Comparison of ENCODE assay signal across 1 cellular context in genomic region chr14:21071225-21072041, GRCh38.
A peak's percentile ranks its signal among the peaks of the same experiment; 100 is the strongest.
TF ChIP-seq lines count a peak whose summit lies in the region.

No MANE protein-coding gene starts in this region.

TF ChIP-seq in HepG2, 621 proteins besides CTCF, POLR2A, EP300 and RAD21 (continued from another document and continues in another):
- TF ChIP-seq ZSCAN5A (CRISPR knock-in tag; IDR thresholded peaks at IDR 0.05; ENCODE audit: borderline replicate concordance) (no peak), ZNF101 (CRISPR knock-in tag; IDR thresholded peaks at IDR 0.05; ENCODE audit: borderline replicate concordance, low read depth) (no peak), ZMYM4 (CRISPR knock-in tag; IDR thresholded peaks at IDR 0.05) (0 out of 2 replicates have a peak, but pooled peaks have one; percentile 40), CSRNP2 (CRISPR knock-in tag; conservative IDR thresholded peaks at IDR 0.05; ENCODE audit: low read depth) (no peak), AKAP8 (CRISPR knock-in tag; IDR thresholded peaks at IDR 0.05) (peak; percentile 72; the same call in 1 of the 2 replicates), ATF7 (IDR thresholded peaks at IDR 0.05) (no peak), ATF7 (CRISPR knock-in tag; IDR thresholded peaks at IDR 0.05) (no peak), ETV5 (CRISPR knock-in tag; IDR thresholded peaks at IDR 0.05; ENCODE audit: borderline replicate concordance) (peak; percentile 60), CEBPG (CRISPR knock-in tag; IDR thresholded peaks at IDR 0.05) (no peak), AKNA (CRISPR knock-in tag; IDR thresholded peaks at IDR 0.05; ENCODE audit: borderline replicate concordance) (no peak), MAZ (IDR thresholded peaks at IDR 0.05; ENCODE audit: borderline replicate concordance, low read depth, low read length) (0 out of 2 replicates have a peak, but pooled peaks have one; percentile 70), MAZ (CRISPR knock-in tag; IDR thresholded peaks at IDR 0.05; ENCODE audit: low read depth) (no peak), MAF1 (CRISPR knock-in tag; IDR thresholded peaks at IDR 0.05; ENCODE audit: borderline replicate concordance) (0 out of 2 replicates have a peak, but pooled peaks have one; percentile 41), TOPORS (CRISPR knock-in tag; IDR thresholded peaks at IDR 0.05) (no peak; the same call in 1 of the 2 replicates), ZBTB7B (CRISPR knock-in tag; IDR thresholded peaks at IDR 0.05) (no peak; the same call in 1 of the 2 replicates), CCAR2 (optimal IDR thresholded peaks at IDR 0.05; ENCODE audit: low read depth, low read length) (no peak), GATAD2A (CRISPR knock-in tag; IDR thresholded peaks at IDR 0.05) (peak; percentile 44; the same call in 1 of the 2 replicates), JUND (CRISPR knock-in tag; IDR thresholded peaks at IDR 0.05) (no peak), ARID4A (CRISPR knock-in tag; IDR thresholded peaks at IDR 0.05; ENCODE audit: borderline replicate concordance) (peak; percentile 48), SALL1 (CRISPR knock-in tag; IDR thresholded peaks at IDR 0.05) (peak; percentile 36; the same call in 1 of the 2 replicates), ZNF280D (CRISPR knock-in tag; IDR thresholded peaks at IDR 0.05) (0 out of 2 replicates have a peak, but pooled peaks have one; percentile 50), SP4 (CRISPR knock-in tag; IDR thresholded peaks at IDR 0.05) (peak; percentile 69; the same call in 1 of the 2 replicates), FOXA3 (CRISPR knock-in tag; IDR thresholded peaks at IDR 0.05) (no peak; the same call in 1 of the 2 replicates), ZNF20 (CRISPR knock-in tag; IDR thresholded peaks at IDR 0.05) (no peak), ZFP36L1 (CRISPR knock-in tag; IDR thresholded peaks at IDR 0.05) (no peak), HCFC1 (IDR thresholded peaks at IDR 0.05; ENCODE audit: low read depth, low read length) (no peak), TMF1 (CRISPR knock-in tag; IDR thresholded peaks at IDR 0.05; ENCODE audit: low read depth) (0 out of 2 replicates have a peak, but pooled peaks have one; percentile 41), U2AF1 (optimal IDR thresholded peaks at IDR 0.05; ENCODE audit: low read depth, low read length) (peak; percentile 19), ZNF274 (CRISPR knock-in tag; IDR thresholded peaks at IDR 0.05) (no peak), KDM4B (CRISPR knock-in tag; IDR thresholded peaks at IDR 0.05) (no peak), ZNF331 (CRISPR knock-in tag; IDR thresholded peaks at IDR 0.05) (0 out of 2 replicates have a peak, but pooled peaks have one; percentile 40), PTBP1 (IDR thresholded peaks at IDR 0.05; ENCODE audit: low read depth, low read length, poor library complexity, severe bottlenecking) (no peak), MXI1 (IDR thresholded peaks at IDR 0.05; ENCODE audit: borderline replicate concordance, low read depth, low read length) (0 out of 3 replicates have a peak, but pooled peaks have one; percentile 18), HOXA7 (CRISPR knock-in tag; IDR thresholded peaks at IDR 0.05) (peak; percentile 79; the same call in 1 of the 2 replicates), HNRNPH1 (optimal IDR thresholded peaks at IDR 0.05; ENCODE audit: low read depth, low read length) (no peak)
- TF ChIP-seq, protein P1, sequence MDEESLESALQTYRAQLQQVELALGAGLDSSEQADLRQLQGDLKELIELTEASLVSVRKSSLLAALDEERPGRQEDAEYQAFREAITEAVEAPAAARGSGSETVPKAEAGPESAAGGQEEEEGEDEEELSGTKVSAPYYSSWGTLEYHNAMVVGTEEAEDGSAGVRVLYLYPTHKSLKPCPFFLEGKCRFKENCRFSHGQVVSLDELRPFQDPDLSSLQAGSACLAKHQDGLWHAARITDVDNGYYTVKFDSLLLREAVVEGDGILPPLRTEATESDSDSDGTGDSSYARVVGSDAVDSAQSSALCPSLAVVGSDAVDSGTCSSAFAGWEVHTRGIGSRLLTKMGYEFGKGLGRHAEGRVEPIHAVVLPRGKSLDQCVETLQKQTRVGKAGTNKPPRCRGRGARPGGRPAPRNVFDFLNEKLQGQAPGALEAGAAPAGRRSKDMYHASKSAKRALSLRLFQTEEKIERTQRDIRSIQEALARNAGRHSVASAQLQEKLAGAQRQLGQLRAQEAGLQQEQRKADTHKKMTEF (CRISPR knock-in tag; IDR thresholded peaks at IDR 0.05), result peak; percentile 31; the same call in 1 of the 2 replicates
- TF ChIP-seq, protein P2, sequence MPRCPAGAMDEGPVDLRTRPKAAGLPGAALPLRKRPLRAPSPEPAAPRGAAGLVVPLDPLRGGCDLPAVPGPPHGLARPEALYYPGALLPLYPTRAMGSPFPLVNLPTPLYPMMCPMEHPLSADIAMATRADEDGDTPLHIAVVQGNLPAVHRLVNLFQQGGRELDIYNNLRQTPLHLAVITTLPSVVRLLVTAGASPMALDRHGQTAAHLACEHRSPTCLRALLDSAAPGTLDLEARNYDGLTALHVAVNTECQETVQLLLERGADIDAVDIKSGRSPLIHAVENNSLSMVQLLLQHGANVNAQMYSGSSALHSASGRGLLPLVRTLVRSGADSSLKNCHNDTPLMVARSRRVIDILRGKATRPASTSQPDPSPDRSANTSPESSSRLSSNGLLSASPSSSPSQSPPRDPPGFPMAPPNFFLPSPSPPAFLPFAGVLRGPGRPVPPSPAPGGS (CRISPR knock-in tag; IDR thresholded peaks at IDR 0.05), result no peak
- TF ChIP-seq, protein P3, sequence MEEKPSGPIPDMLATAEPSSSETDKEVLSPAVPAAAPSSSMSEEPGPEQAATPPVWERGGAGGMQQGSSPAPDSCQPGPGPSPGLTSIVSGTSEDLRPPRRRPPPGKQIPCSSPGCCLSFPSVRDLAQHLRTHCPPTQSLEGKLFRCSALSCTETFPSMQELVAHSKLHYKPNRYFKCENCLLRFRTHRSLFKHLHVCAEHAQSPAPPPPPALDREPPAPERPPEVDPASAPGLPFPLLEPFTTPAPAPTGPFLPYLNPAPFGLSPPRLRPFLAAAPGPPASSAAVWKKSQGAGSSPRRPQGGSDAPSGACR (CRISPR knock-in tag; IDR thresholded peaks at IDR 0.05), result no peak; the same call in 1 of the 2 replicates
- TF ChIP-seq, protein P4, sequence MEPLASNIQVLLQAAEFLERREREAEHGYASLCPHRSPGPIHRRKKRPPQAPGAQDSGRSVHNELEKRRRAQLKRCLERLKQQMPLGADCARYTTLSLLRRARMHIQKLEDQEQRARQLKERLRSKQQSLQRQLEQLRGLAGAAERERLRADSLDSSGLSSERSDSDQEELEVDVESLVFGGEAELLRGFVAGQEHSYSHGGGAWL (CRISPR knock-in tag; IDR thresholded peaks at IDR 0.05), result peak; percentile 88; the same call in 1 of the 2 replicates
